In the genomic region with DNA sequence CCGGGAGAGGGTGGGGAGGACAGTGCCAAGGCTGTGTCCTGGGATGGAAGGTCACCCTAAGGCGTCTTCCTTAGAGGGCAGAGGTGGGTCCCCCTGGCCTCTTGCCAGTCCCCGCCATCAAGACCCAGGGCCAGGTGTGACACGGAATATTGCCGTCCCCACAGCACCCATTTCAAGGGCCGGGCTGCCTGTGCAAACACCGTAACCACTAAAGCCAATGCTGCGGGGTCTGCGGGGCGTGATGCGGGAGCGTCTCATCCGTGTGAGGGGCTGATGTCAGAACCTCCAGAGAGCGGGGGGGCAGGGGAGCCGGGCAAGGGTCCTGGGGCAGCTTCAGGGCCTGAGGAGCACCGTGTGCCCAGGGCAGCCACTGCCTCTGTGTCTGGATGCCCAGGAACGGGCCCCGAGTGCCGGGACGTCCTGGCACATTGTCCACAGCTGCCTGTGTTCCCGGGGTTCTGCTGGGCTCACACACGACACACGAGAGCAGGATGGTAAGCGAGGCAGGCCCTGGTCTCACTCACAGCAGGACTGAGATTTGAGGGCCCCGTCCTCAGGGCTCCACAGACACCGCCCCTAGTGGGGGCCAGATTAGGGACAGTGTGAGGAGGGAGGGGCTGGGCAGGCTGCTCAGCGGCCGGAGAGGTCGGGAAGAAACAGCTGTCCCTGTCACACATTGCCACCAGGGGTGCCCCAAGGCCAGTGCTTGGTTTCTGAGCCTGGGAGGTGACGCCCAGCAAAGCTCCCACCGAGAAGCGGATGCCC, we compare ENCODE assay signal across 24 cellular contexts. TPM values are rescaled to one million over a fixed set of nuclear protein-coding genes. Genes with fewer than 3 reads are reported as not detected.
DNase-seq lines count a peak whose midpoint lies in the region; ATAC-seq and TF ChIP-seq lines count a peak whose summit lies in the region.
"Had no signal": no experiment of that assay in that cellular context is flagged by ENCODE, and none has a peak within 500 bp of the region (broad histone marks: within the 10 kb centered on the region; RNA-seq: fewer than 3 reads in every experiment).

No MANE protein-coding gene starts in this region.

- no peak overlapping the region for H3K14ac ChIP-seq in H9 (ENCODE audit: insufficient read depth, low read length)

- no peaks in the 10 kb centered on the region for H3K27me3 ChIP-seq in H9 (ENCODE audit: insufficient read depth, low read length)
- H3K27me3 ChIP-seq in body of pancreas: no peaks in the 10 kb centered on the region
- no peaks in the 10 kb centered on the region for H3K27me3 ChIP-seq in lower lobe of right lung (ENCODE audit: low read depth)
- H3K27me3 ChIP-seq: colonic mucosa, tibial nerve had no signal

- H3K4me3 ChIP-seq in body of pancreas (no peak overlapping the region), lower lobe of right lung (no peak overlapping the region)
- H3K4me3 ChIP-seq: colonic mucosa, tibial nerve had no signal

- no peak overlapping the region for H3K4me3 Mint-ChIP-seq in H9
- no peak overlapping the region for H3K4me3 Mint-ChIP-seq in activated T-cell treated with anti-CD3 and anti-CD28 coated beads, Interleukin-2, amount 50 U/mL, for 4 hours
- no peak overlapping the region for H3K4me3 Mint-ChIP-seq in activated T-cell treated with anti-CD3 and anti-CD28 coated beads, Interleukin-2, amount 50 U/mL, for 72 hours
- H3K4me3 Mint-ChIP-seq: activated naive CD8-positive, alpha-beta T cell; activated T-helper 1 cell treated with anti-CD3 and anti-CD28 coated beads, Interleukin-12 subunit alpha, Interleukin-12 subunit beta, Interleukin-2, Interleukin-4 antibody, amounts not matched to agents 30 ng/mL and 10 ng/mL and 1 ng/mL, durations not matched to agents 14 hours and 24 hours and 36 hours; brain had no signal

- no peak overlapping the region for H3K4ac ChIP-seq in H9 (ENCODE audit: low read depth, low read length)

- no peak overlapping the region for H3K27ac Mint-ChIP-seq in H9
- H3K27ac Mint-ChIP-seq in activated T-cell treated with anti-CD3 and anti-CD28 coated beads, Interleukin-2, amount 50 U/mL, for 72 hours: no peak overlapping the region
- H3K27ac Mint-ChIP-seq: activated naive CD8-positive, alpha-beta T cell; activated T-helper 1 cell treated with anti-CD3 and anti-CD28 coated beads, Interleukin-12 subunit alpha, Interleukin-12 subunit beta, Interleukin-2, Interleukin-4 antibody, amounts not matched to agents 30 ng/mL and 10 ng/mL and 1 ng/mL, durations not matched to agents 14 hours and 24 hours and 36 hours; brain had no signal

- no peak for TF ChIP-seq POLR2A in body of pancreas (IDR thresholded peaks at IDR 0.05)

- H3K56ac ChIP-seq in H9 (ENCODE audit: insufficient read length, low read depth, low read length): no peak overlapping the region

- H4K5ac ChIP-seq in H9 (ENCODE audit: insufficient read length, low read depth, low read length): no peak overlapping the region

- H3K9ac ChIP-seq in H9 (ENCODE audit: extremely low read depth, insufficient read length, low read length): no peak overlapping the region

- H4K20me1 ChIP-seq in H9 (ENCODE audit: control insufficient read depth, insufficient read depth, insufficient read length): peaks cover 3% of the 10 kb centered on the region

- H3K27ac ChIP-seq in H9 (ENCODE audit: insufficient read length, low read depth, low read length): no peak overlapping the region
- H3K27ac ChIP-seq in body of pancreas: no peak overlapping the region
- no peak overlapping the region for H3K27ac ChIP-seq in lower lobe of right lung
- H3K27ac ChIP-seq: colonic mucosa, tibial nerve had no signal

- intact Hi-C loops in body of pancreas (cut with DNase I): no loop called here
- intact Hi-C loops in lower lobe of right lung (cut with DNase I): no loop called here
- intact Hi-C loops in sciatic nerve (cut with DNase I): no loop called here

- H4K8ac ChIP-seq in H9 (replicated peaks; ENCODE audit: insufficient read length, low read depth, low read length): no peak overlapping the region

- DNase-seq in H9 (no peak), body of pancreas (peak in 3 of 4 donors; percentile 11 to 15 (median 14)), lower lobe of right lung (peak; percentile 34), sciatic nerve (ENCODE audit: low spot score) (peak; percentile 49), kidney glomerular epithelial cell (lab: John Stamatoyannopoulos, UW) (no peak)
- DNase-seq in activated T-cell treated with anti-CD3 and anti-CD28 coated beads, Interleukin-2, amount 50 U/mL, for 4 hours: no peak
- DNase-seq in activated T-cell treated with anti-CD3 and anti-CD28 coated beads, Interleukin-2, amount 50 U/mL, for 72 hours: no peak
- DNase-seq: colonic mucosa; DND-41; NCI-H1417 treated with DMSO at 0.1 percent for 48 hours; NCI-H524 treated with DMSO at 0.1 percent for 48 hours; small intestine; stimulated activated CD4-positive, alpha-beta T cell treated with anti-CD3 and anti-CD28 coated beads, Interleukin-2, amount 100 ng/mL, for 48 hours; stimulated activated naive CD4-positive, alpha-beta T cell treated with Interleukin-2 at 50 U/mL for 16 hours had no signal

- H3K18ac ChIP-seq in H9 (ENCODE audit: insufficient read length, low read depth, low read length): no peak overlapping the region

- TF ChIP-seq CTCF in H9 (conservative IDR thresholded peaks at IDR 0.05) (peak; percentile 41; the same call in 2 of the 3 replicates), body of pancreas (IDR thresholded peaks at IDR 0.05) (no peak), lower lobe of right lung (IDR thresholded peaks at IDR 0.05) (no peak)

- H4K91ac ChIP-seq in H9 (ENCODE audit: insufficient read length, low read depth, low read length): no peak overlapping the region

- no peak overlapping the region for H3T11ph ChIP-seq in H9 (ENCODE audit: low read length)

- no CpG with 5 or more reads among the region's 32 CpGs for WGBS in H9 (ENCODE audit: extremely low coverage, insufficient read length, low lambda C conversion rate)
- 87 to 88% methylated on average over 11 to 31 of the region's 32 CpGs for WGBS in body of pancreas, 2 donors

- H3K23ac ChIP-seq in H9 (ENCODE audit: insufficient read length, low read depth, low read length): no peak overlapping the region

- H3K9me3 ChIP-seq in H9 (ENCODE audit: control insufficient read depth, low read depth, low read length) (no peaks in the 10 kb centered on the region), body of pancreas (no peaks in the 10 kb centered on the region), lower lobe of right lung (no peaks in the 10 kb centered on the region)
- H3K9me3 ChIP-seq: colonic mucosa, tibial nerve had no signal

- H2AFZ ChIP-seq in H9 (ENCODE audit: low read length): no peak overlapping the region

- no peaks in the 10 kb centered on the region for H3K79me1 ChIP-seq in H9 (ENCODE audit: insufficient read depth, low read depth, low read length, poor library complexity, severe bottlenecking)

- no peak overlapping the region for H2BK120ac ChIP-seq in H9 (ENCODE audit: low read depth, low read length, poor library complexity, severe bottlenecking)

- H3K36me3 ChIP-seq in body of pancreas (replicated peaks in 1 of 2; ENCODE audit: insufficient read depth in 1 of 2, low read depth in 2 of 2): peaks cover 0 to 7% of the 10 kb centered on the region in 2 donors
- peaks cover 64% of the 10 kb centered on the region for H3K36me3 ChIP-seq in lower lobe of right lung
- H3K36me3 ChIP-seq: colonic mucosa had no signal

- H3K79me2 ChIP-seq in H9 (ENCODE audit: insufficient read depth, low read length): no peaks in the 10 kb centered on the region

- ATAC-seq in body of pancreas: no peak
- no peak for ATAC-seq in lower lobe of right lung
- no peak for ATAC-seq in sciatic nerve
- ATAC-seq in GM21528 (IDR thresholded peaks at IDR 0.05; ENCODE audit: low FRiP score, unreplicated experiment): no peak
- no peak for ATAC-seq in activated T-cell treated with anti-CD3 and anti-CD28 coated beads, Interleukin-2, amount 50 U/mL, for 4 hours
- ATAC-seq in activated T-cell treated with anti-CD3 and anti-CD28 coated beads, Interleukin-2, amount 50 U/mL, for 72 hours (replicated peaks in 1 of 2): no peak

- H2AK5ac ChIP-seq in H9 (ENCODE audit: insufficient read length, low read length): no peak overlapping the region

- H2BK5ac ChIP-seq in H9 (ENCODE audit: insufficient read length, low read length): no peak overlapping the region

- H3K36me3 Mint-ChIP-seq in H9 (ENCODE audit: insufficient read depth in 1 of 3, low read depth in 3 of 3): peaks cover 2 to 12% (median 10%) of the 10 kb centered on the region in 3 experiments; a peak in 4 of 7 replicates
- H3K36me3 Mint-ChIP-seq in activated T-cell treated with anti-CD3 and anti-CD28 coated beads, Interleukin-2, amount 50 U/mL, for 4 hours (ENCODE audit: insufficient read depth): peaks cover 17% of the 10 kb centered on the region
- H3K36me3 Mint-ChIP-seq in activated T-cell treated with anti-CD3 and anti-CD28 coated beads, Interleukin-2, amount 50 U/mL, for 72 hours (ENCODE audit: insufficient read depth in 2 of 2): peaks cover 0 to 4% of the 10 kb centered on the region in 2 donors

- no peaks in the 10 kb centered on the region for H3K27me3 Mint-ChIP-seq in H9 (ENCODE audit: low read depth)
- no peaks in the 10 kb centered on the region for H3K27me3 Mint-ChIP-seq in activated T-cell treated with anti-CD3 and anti-CD28 coated beads, Interleukin-2, amount 50 U/mL, for 4 hours (ENCODE audit: low read depth)
- no peaks in the 10 kb centered on the region for H3K27me3 Mint-ChIP-seq in activated T-cell treated with anti-CD3 and anti-CD28 coated beads, Interleukin-2, amount 50 U/mL, for 72 hours (ENCODE audit: low read depth)
- H3K27me3 Mint-ChIP-seq: activated naive CD8-positive, alpha-beta T cell; brain had no signal

- H3K4me1 Mint-ChIP-seq in H9: no peaks in the 10 kb centered on the region
- no peaks in the 10 kb centered on the region for H3K4me1 Mint-ChIP-seq in activated T-cell treated with anti-CD3 and anti-CD28 coated beads, Interleukin-2, amount 50 U/mL, for 4 hours (ENCODE audit: low read depth)
- no peaks in the 10 kb centered on the region for H3K4me1 Mint-ChIP-seq in activated T-cell treated with anti-CD3 and anti-CD28 coated beads, Interleukin-2, amount 50 U/mL, for 72 hours (ENCODE audit: low read depth)

- no peak overlapping the region for H2BK20ac ChIP-seq in H9 (ENCODE audit: low read depth, low read length, poor library complexity, severe bottlenecking)

- H3K4me1 ChIP-seq in H9 (ENCODE audit: insufficient read depth, low read length): no peaks in the 10 kb centered on the region
- H3K4me1 ChIP-seq in body of pancreas: peaks cover 14% of the 10 kb centered on the region
- H3K4me1 ChIP-seq in lower lobe of right lung: no peaks in the 10 kb centered on the region
- H3K4me1 ChIP-seq: colonic mucosa, tibial nerve had no signal

- H3K23me2 ChIP-seq in H9 (ENCODE audit: insufficient read length, low read depth, low read length, poor library complexity, severe bottlenecking): no peaks in the 10 kb centered on the region

- H3K4me2 ChIP-seq in H9 (ENCODE audit: insufficient read depth, insufficient read length, low read length): no peak overlapping the region

- no peak overlapping the region for H2BK15ac ChIP-seq in H9 (ENCODE audit: low read depth, low read length)

- H3K9me3 Mint-ChIP-seq in H9: no peaks in the 10 kb centered on the region
- H3K9me3 Mint-ChIP-seq in activated T-cell treated with anti-CD3 and anti-CD28 coated beads, Interleukin-2, amount 50 U/mL, for 4 hours: no peaks in the 10 kb centered on the region
- no peaks in the 10 kb centered on the region for H3K9me3 Mint-ChIP-seq in activated T-cell treated with anti-CD3 and anti-CD28 coated beads, Interleukin-2, amount 50 U/mL, for 72 hours
- H3K9me3 Mint-ChIP-seq: activated T-helper 1 cell treated with anti-CD3 and anti-CD28 coated beads, Interleukin-12 subunit alpha, Interleukin-12 subunit beta, Interleukin-2, Interleukin-4 antibody, amounts not matched to agents 30 ng/mL and 10 ng/mL and 1 ng/mL, durations not matched to agents 14 hours and 24 hours and 36 hours had no signal

- H2BK12ac ChIP-seq in H9 (ENCODE audit: insufficient read length, low read depth, low read length): no peak overlapping the region

RNA-seq across cellular contexts. Expression of a gene that starts 29.2 kb away (rescaled TPM):
- total RNA-seq in H9 (2021) (not detected in 2 replicates), body of pancreas (not detected), lower lobe of right lung (not detected), sciatic nerve (not detected)
- not detected for total RNA-seq in activated T-cell treated with anti-CD3 and anti-CD28 coated beads, Interleukin-2, amount 50 U/mL, for 4 hours
- total RNA-seq in activated T-cell treated with anti-CD3 and anti-CD28 coated beads, Interleukin-2, amount 50 U/mL, for 72 hours: not detected
- total RNA-seq: activated CD8-positive, alpha-beta memory T cell treated with anti-CD3 and anti-CD28 coated beads for 36 hours; activated T-helper 1 cell treated with anti-CD3 and anti-CD28 coated beads, Interleukin-12 subunit alpha, Interleukin-12 subunit beta, Interleukin-2, Interleukin-4 antibody, amounts not matched to agents 30 ng/mL and 10 ng/mL and 1 ng/mL, durations not matched to agents 14 hours and 24 hours and 36 hours; colonic mucosa; fibroblast of lung; liver; M059J; omental fat pad; tibial nerve had no signal

RNA-seq across cellular contexts. Expression of a gene that starts 30.0 kb away (rescaled TPM):
- total RNA-seq in H9 (2021) (15.9 and 18.3 TPM in 2 replicates), body of pancreas (10 to 100 TPM; 18.2 to 26.0 TPM), lower lobe of right lung (27.9 TPM), sciatic nerve (33.5 TPM)
- 10 to 100 TPM; 17.2 to 20.5 (median 18.9) TPM for total RNA-seq in activated T-cell treated with anti-CD3 and anti-CD28 coated beads, Interleukin-2, amount 50 U/mL, for 4 hours
- total RNA-seq in activated T-cell treated with anti-CD3 and anti-CD28 coated beads, Interleukin-2, amount 50 U/mL, for 72 hours: 10 to 100 TPM; 23.0 to 25.8 TPM

Comparison
In these comparisons a context has a peak if more than half of its experiments do, and no peak if none do; other contexts are left out.
1. DNase-seq: peak in body of pancreas (3 of 4), lower lobe of right lung (single experiment) and sciatic nerve (single experiment); none in H9 (single experiment), activated T-cell treated with anti-CD3 and anti-CD28 coated beads, Interleukin-2, amount 50 U/mL, for 4 hours (single experiment), kidney glomerular epithelial cell (single experiment) and activated T-cell treated with anti-CD3 and anti-CD28 coated beads, Interleukin-2, amount 50 U/mL, for 72 hours (0 of 2).